Comparison of ENCODE assay signal across 8 cellular contexts in the genomic region with DNA sequence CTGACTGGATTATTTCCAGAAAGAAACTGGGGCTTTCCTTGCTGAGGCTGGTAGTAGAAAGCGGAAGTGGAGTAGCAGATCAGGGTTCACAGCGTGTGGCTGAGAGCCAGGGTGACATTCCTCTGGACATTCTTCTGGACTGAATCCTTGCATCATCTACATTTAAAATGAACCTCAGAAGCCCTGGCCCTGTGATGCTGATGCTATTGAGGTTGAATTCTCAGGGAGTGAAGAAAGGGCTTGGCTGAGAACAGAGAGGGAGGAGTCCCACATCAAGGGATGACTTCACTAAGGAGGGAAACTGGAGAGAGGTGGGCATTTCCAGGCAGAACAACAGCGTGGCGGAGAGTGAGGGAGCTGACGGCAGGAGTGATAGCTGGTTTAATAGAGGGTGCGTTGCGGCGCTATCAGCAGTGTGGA.
DNase-seq lines count a peak whose midpoint lies in the region; ATAC-seq and TF ChIP-seq lines count a peak whose summit lies in the region.

No MANE protein-coding gene starts in this region.

- H3K36me3 ChIP-seq in ascending aorta (no peaks in the 10 kb centered on the region), thyroid gland (no peaks in the 10 kb centered on the region)

- H3K9me3 ChIP-seq in ascending aorta (no peaks in the 10 kb centered on the region), thyroid gland (no peaks in the 10 kb centered on the region)

- TF ChIP-seq POLR2A in thyroid gland (IDR thresholded peaks at IDR 0.05): no peak

- TF ChIP-seq CTCF in HL-60 (IDR thresholded peaks at IDR 0.05; ENCODE audit: insufficient read depth, low read length): no peak
- no peak for TF ChIP-seq CTCF in ascending aorta (IDR thresholded peaks at IDR 0.05)
- no peak for TF ChIP-seq CTCF in thyroid gland (IDR thresholded peaks at IDR 0.05)

- no peak overlapping the region for H3K4me3 ChIP-seq in HL-60 (replicated peaks; ENCODE audit: insufficient read depth, low read length)
- H3K4me3 ChIP-seq in ascending aorta: no peak overlapping the region
- H3K4me3 ChIP-seq in thyroid gland (replicated peaks in 1 of 3): no peak overlapping the region

- H3K27ac ChIP-seq in HL-60 (replicated peaks) (no peak overlapping the region; the same call in 1 of the 2 replicates), ascending aorta (peak overlapping the region; percentile 10 to 49), thyroid gland (peak overlapping the region in 1 of 3 donors; percentile 24)

- 14 to 24% methylated on average over 8 of the region's 8 CpGs for WGBS in thyroid gland, 2 donors

- H3K4me1 ChIP-seq in ascending aorta (no peaks in the 10 kb centered on the region), thyroid gland (peaks cover 0 to 4% of the 10 kb centered on the region in 2 donors)

- no peak for ATAC-seq in HG03108 (IDR thresholded peaks at IDR 0.05; ENCODE audit: unreplicated experiment)

- DNase-seq in EL (peak; percentile 99), HL-60 (ENCODE audit: low read depth in 1 of 2, low spot score in 1 of 2) (peak; percentile 56 to 72), ascending aorta (ENCODE audit: low spot score in 2 of 2) (peak; percentile 11 to 85), iPS-NIHi7 (ENCODE audit: extremely low spot score) (peak; percentile 48), thyroid gland (peak; percentile 73 to 86)
- DNase-seq in activated CD4-positive, alpha-beta T cell treated with anti-CD3 and anti-CD28 coated beads for 48 hours: no peak
- no peak for DNase-seq in activated naive CD4-positive, alpha-beta T cell treated with Interleukin-2 at 50 U/mL for 16 hours

- intact Hi-C loops in ascending aorta (cut with DNase I): no loop called here
- intact Hi-C loops in thyroid gland (cut with DNase I): no loop called here

- H3K27me3 ChIP-seq in HL-60 (ENCODE audit: insufficient read depth, poor library complexity, severe bottlenecking) (no peaks in the 10 kb centered on the region), ascending aorta (no peaks in the 10 kb centered on the region), thyroid gland (no peaks in the 10 kb centered on the region)

Comparison
In these comparisons a context has a peak if more than half of its experiments do, and no peak if none do; other contexts are left out.
1. DNase-seq: peak in EL (single experiment), HL-60 (2 of 2), ascending aorta (2 of 2), iPS-NIHi7 (single experiment) and thyroid gland (2 of 2); none in activated CD4-positive, alpha-beta T cell treated with anti-CD3 and anti-CD28 coated beads for 48 hours (single experiment) and activated naive CD4-positive, alpha-beta T cell treated with Interleukin-2 at 50 U/mL for 16 hours (single experiment).